ENCODE assay signal across 9 cellular contexts in genomic region chr3:24829632-24830229, GRCh38.
DNase-seq lines count a peak whose midpoint lies in the region; ATAC-seq and TF ChIP-seq lines count a peak whose summit lies in the region.
"Had no signal": no experiment of that assay in that cellular context is flagged by ENCODE, and none has a peak within 500 bp of the region (broad histone marks: within the 10 kb centered on the region; RNA-seq: fewer than 3 reads in every experiment).

No MANE protein-coding gene starts in this region.

- H3K9me3 Mint-ChIP-seq in progenitor cell of endocrine pancreas (ENCODE audit: low read depth), result no peaks in the 10 kb centered on the region
- peaks cover 26% of the 10 kb centered on the region for H3K9me3 Mint-ChIP-seq in HFFc6

- no peaks in the 10 kb centered on the region for H3F3A ChIP-seq in PC-9 (ENCODE audit: insufficient read depth, low read depth)

- 0 out of 2 replicates have a peak, but pooled peaks cover 6% of the 10 kb centered on the region for H3K9me2 ChIP-seq in PC-9 (ENCODE audit: insufficient read depth)

- peaks cover 10% of the 10 kb centered on the region for H3K4me1 Mint-ChIP-seq in progenitor cell of endocrine pancreas (ENCODE audit: low read depth)
- no peaks in the 10 kb centered on the region for H3K4me1 Mint-ChIP-seq in HFFc6 (ENCODE audit: low read depth)

- H3K27me3 ChIP-seq in PC-9 (ENCODE audit: insufficient read depth, low read depth), result peaks cover 14% of the 10 kb centered on the region; the same call in 1 of the 2 replicates
- H3K27me3 ChIP-seq in heart right ventricle, result peaks cover 0 to 66% (median 43%) of the 10 kb centered on the region in 7 donors

- H3K36me3 Mint-ChIP-seq in progenitor cell of endocrine pancreas (ENCODE audit: insufficient read depth), result no peaks in the 10 kb centered on the region
- peaks cover 4% of the 10 kb centered on the region; the same call in 1 of the 2 replicates for H3K36me3 Mint-ChIP-seq in HFFc6 (ENCODE audit: low read depth)

- BruUV-seq in PC-9 (replicated peaks; lab: Mats Ljungman, UMichigan), result no TSS peak

- H3K4me3 ChIP-seq in PC-9 (peak overlapping the region; percentile 14; the same call in 1 of the 2 replicates), heart right ventricle (peak overlapping the region in 9 of 10 donors; percentile 37 to 60 (median 53))
- H3K4me3 ChIP-seq: SK-N-MC had no signal

- no peaks in the 10 kb centered on the region for H3K4me1 ChIP-seq in PC-9 (replicated peaks; ENCODE audit: insufficient read depth)
- H3K4me1 ChIP-seq in heart right ventricle, result peaks cover 0 to 17% (median 8%) of the 10 kb centered on the region in 9 donors

- peak overlapping the region; percentile 72 for H3K4me3 Mint-ChIP-seq in progenitor cell of endocrine pancreas (ENCODE audit: low read depth)
- H3K4me3 Mint-ChIP-seq in HFFc6, result no peak overlapping the region

- peak overlapping the region; percentile 63 for H2AFZ ChIP-seq in PC-9

- H3K9me3 ChIP-seq in PC-9 (ENCODE audit: insufficient read depth, low read depth) (no peaks in the 10 kb centered on the region), heart right ventricle (no peaks in the 10 kb centered on the region)

- ATAC-seq in heart right ventricle, result peak; percentile 38 to 74 (median 62)

- POLR2A ChIA-PET in PC-9 (lab: Charles Lee; ENCODE audit: unreplicated experiment), result no interaction called here

- H3K27ac ChIP-seq in PC-9 (no peak overlapping the region), heart right ventricle (no peak overlapping the region)
- H3K27ac ChIP-seq: SK-N-MC had no signal

- TF ChIP-seq CTCF in PC-9 (conservative IDR thresholded peaks at IDR 0.05) (no peak), heart right ventricle (IDR thresholded peaks at IDR 0.05) (no peak), progenitor cell of endocrine pancreas (IDR thresholded peaks at IDR 0.05; ENCODE audit: unreplicated experiment) (no peak), HFFc6 (IDR thresholded peaks at IDR 0.05) (no peak)

- DNase-seq in EH (ENCODE audit: low read depth) (peak; percentile 15), PC-9 (peak in 1 of 2 experiments; percentile 15), heart right ventricle (peak in 1 of 2 donors; percentile 11), progenitor cell of endocrine pancreas (ENCODE audit: low spot score, unreplicated experiment) (peak; percentile 11), CD1c-positive myeloid dendritic cell (ENCODE audit: extremely low spot score) (no peak), HFFc6 (no peak), UCSD-AML1 (lab: John Stamatoyannopoulos, UW; ENCODE audit: unreplicated experiment) (no peak)
- DNase-seq in activated CD4-positive, alpha-beta T cell treated with anti-CD3 and anti-CD28 coated beads, Interleukin-2, amount 50 U/mL, for 4 hours, result no peak

- no peaks in the 10 kb centered on the region for H4K20me1 ChIP-seq in PC-9 (ENCODE audit: insufficient read depth)

- H3K27me3 Mint-ChIP-seq in progenitor cell of endocrine pancreas (peaks cover 78% of the 10 kb centered on the region), HFFc6 (ENCODE audit: insufficient read depth) (no peaks in the 10 kb centered on the region)

- intact Hi-C loops in PC-9 (cut with micrococcal nuclease; ENCODE audit: unreplicated experiment) (no loop called here), heart right ventricle (cut with DNase I) (no loop called here)

- no peaks in the 10 kb centered on the region for H3K79me2 ChIP-seq in PC-9 (ENCODE audit: low read depth)

- 1% methylated on average over 34 to 35 of the region's 35 CpGs for WGBS in heart right ventricle, 2 donors

- H3K27ac Mint-ChIP-seq in progenitor cell of endocrine pancreas (no peak overlapping the region), HFFc6 (no peak overlapping the region)

- H3K36me3 ChIP-seq in PC-9 (ENCODE audit: low read depth) (no peaks in the 10 kb centered on the region), heart right ventricle (no peaks in the 10 kb centered on the region)

- peak overlapping the region; percentile 70 for H3K4me2 ChIP-seq in PC-9

- CTCF ChIA-PET in PC-9 (lab: Charles Lee), result no interaction called here

Comparison
In these comparisons a context has a peak if more than half of its experiments do, and no peak if none do; other contexts are left out.
1. DNase-seq: peak in EH (single experiment) and progenitor cell of endocrine pancreas (single experiment); none in activated CD4-positive, alpha-beta T cell treated with anti-CD3 and anti-CD28 coated beads, Interleukin-2, amount 50 U/mL, for 4 hours (0 of 2), CD1c-positive myeloid dendritic cell (single experiment), HFFc6 (single experiment) and UCSD-AML1 (single experiment).